Comparison of ENCODE assay signal across 8 cellular contexts in the genomic region with DNA sequence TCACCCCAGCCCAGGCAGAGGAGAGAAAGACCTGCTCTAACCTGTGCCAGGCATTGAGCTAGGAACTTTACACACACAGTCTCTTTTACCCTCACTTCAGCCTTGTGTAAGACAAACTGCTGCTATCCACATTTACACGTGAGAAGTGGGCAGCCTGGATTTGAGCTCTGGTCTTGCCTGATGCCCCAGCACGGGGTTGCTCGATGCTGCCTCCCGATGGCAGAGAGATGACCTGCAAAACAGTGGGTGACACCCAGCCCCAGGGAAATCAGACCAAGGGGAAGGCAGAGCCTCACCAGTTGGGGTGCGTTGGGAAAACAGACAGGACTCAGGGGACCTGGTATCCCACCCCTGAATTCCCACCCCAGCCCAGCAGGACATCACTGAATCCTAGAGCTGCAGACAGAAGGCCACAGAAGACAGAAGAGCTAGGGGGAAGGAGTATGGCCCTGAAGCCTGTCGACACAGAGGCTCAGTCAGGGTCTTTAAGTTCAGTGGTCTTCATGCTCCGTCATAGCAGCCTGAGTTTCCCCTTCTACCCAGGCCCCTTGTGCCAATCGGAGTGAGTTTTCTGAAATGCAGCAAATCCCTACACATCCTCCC. TPM values are rescaled to one million over a fixed set of nuclear protein-coding genes. Genes with fewer than 3 reads are reported as not detected.
DNase-seq lines count a peak whose midpoint lies in the region; ATAC-seq, FAIRE-seq and TF ChIP-seq lines count a peak whose summit lies in the region.

No MANE protein-coding gene starts in this region.

- intact Hi-C loops in kidney (cut with DNase I), result no loop called here

- no peak overlapping the region for H3K27ac ChIP-seq in kidney (ENCODE audit: low read depth in 2 of 2, low read length in 2 of 2)

- no peak overlapping the region for H3K4me3 ChIP-seq in adipocyte (ENCODE audit: low read length)
- no peak overlapping the region for H3K4me3 ChIP-seq in kidney (ENCODE audit: low read length in 2 of 2)

- no peak overlapping the region for H3K9ac ChIP-seq in adipocyte (ENCODE audit: low read length)
- H3K9ac ChIP-seq in kidney (ENCODE audit: low read length in 2 of 2), result no peak overlapping the region

- H3K9me3 ChIP-seq in adipocyte (ENCODE audit: control insufficient read depth, low read length), result no peaks in the 10 kb centered on the region
- no peaks in the 10 kb centered on the region for H3K9me3 ChIP-seq in kidney (ENCODE audit: control insufficient read depth in 1 of 2, low read length in 2 of 2)

- peak; percentile 47 for TF ChIP-seq CTCF in LNCAP (IDR thresholded peaks at IDR 0.05)
- TF ChIP-seq CTCF in kidney (IDR thresholded peaks at IDR 0.05; ENCODE audit: borderline replicate concordance, extremely low read depth, insufficient read depth), result peak; percentile 21

- no peaks in the 10 kb centered on the region for H3K27me3 ChIP-seq in adipocyte (replicated peaks; ENCODE audit: control insufficient read depth, insufficient read depth, low read length)

- DNase-seq in SIG-M5 treated with dmso at 0.1 percent for 504 hours (lab: John Stamatoyannopoulos, UW; ENCODE audit: unreplicated experiment), result peak; percentile 65
- no peak for DNase-seq in SIG-M5 (lab: John Stamatoyannopoulos, UW)
- peak; percentile 43 for DNase-seq in adipocyte (ENCODE audit: low read depth)
- DNase-seq in kidney, result no peak
- DNase-seq in NCI-H1694 (lab: John Stamatoyannopoulos, UW), result no peak
- no peak for DNase-seq in kidney glomerular epithelial cell (lab: John Stamatoyannopoulos, UW)

- H3K4me1 ChIP-seq in adipocyte (ENCODE audit: control insufficient read depth, insufficient read depth, low read length) (no peaks in the 10 kb centered on the region), kidney (ENCODE audit: control insufficient read depth in 1 of 2, insufficient read depth in 1 of 2, low read depth in 1 of 2, low read length in 2 of 2) (no peaks in the 10 kb centered on the region)

- no peaks in the 10 kb centered on the region for H3K36me3 ChIP-seq in adipocyte (ENCODE audit: control insufficient read depth, insufficient read depth, low read length, severe bottlenecking)
- no peaks in the 10 kb centered on the region for H3K36me3 ChIP-seq in kidney (ENCODE audit: control insufficient read depth in 1 of 2, insufficient read depth in 2 of 2, low read length in 2 of 2)

- FAIRE-seq in kidney (lab: Jason Lieb, UNC), result no peak

- ATAC-seq in GM19023 (IDR thresholded peaks at IDR 0.05; ENCODE audit: unreplicated experiment), result no peak

RNA-seq across cellular contexts. Expression of a gene that starts 1.0 kb away (rescaled TPM):
- 0.16 TPM for total RNA-seq in kidney
- 1.5 TPM for polyA plus RNA-seq in kidney (ENCODE audit: insufficient read depth, low read depth, low replicate concordance)

RNA-seq across cellular contexts. Expression of a gene that starts 41.3 kb away (rescaled TPM):
- total RNA-seq in kidney, result 2.3 TPM
- 1.2 TPM for polyA plus RNA-seq in kidney (ENCODE audit: insufficient read depth, low read depth, low replicate concordance)

RNA-seq across cellular contexts. Expression of a gene that starts 44.4 kb away (rescaled TPM):
- 5.1 TPM for total RNA-seq in kidney
- 1.5 TPM for polyA plus RNA-seq in kidney (ENCODE audit: insufficient read depth, low read depth, low replicate concordance)

Comparison
In these comparisons a context has a peak if more than half of its experiments do, and no peak if none do; other contexts are left out.
1. DNase-seq: peak in SIG-M5 treated with dmso at 0.1 percent for 504 hours (single experiment) and adipocyte (single experiment); none in SIG-M5 (single experiment), kidney (single experiment), NCI-H1694 (single experiment) and kidney glomerular epithelial cell (single experiment).